ENCODE assay signal across 27 cellular contexts in the genomic region with DNA sequence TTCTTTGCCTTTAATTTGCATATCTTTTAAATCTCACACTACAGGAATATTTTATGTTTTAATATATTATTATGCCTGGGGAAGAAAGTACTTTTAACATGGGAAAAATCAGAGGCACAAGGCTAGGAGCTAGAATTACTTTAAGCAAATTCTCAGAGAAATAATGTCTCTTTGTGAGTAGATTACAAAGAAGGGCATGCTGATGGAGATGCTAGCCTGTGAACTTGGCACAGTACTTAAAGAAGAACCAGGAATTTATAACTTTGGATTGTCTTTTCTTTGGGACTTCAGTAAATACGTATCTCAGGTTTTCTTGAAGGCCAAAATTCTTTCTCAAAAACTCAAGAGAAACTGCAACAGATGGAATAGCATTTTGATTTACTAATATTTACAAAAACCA.
"Had no signal": no experiment of that assay in that cellular context is flagged by ENCODE, and none has a peak within 500 bp of the region (broad histone marks: within the 10 kb centered on the region; RNA-seq: fewer than 3 reads in every experiment).

No MANE protein-coding gene starts in this region.

- H3K9me3 ChIP-seq: gastrocnemius medialis, left ventricle myocardium inferior, pancreas, prostate gland, sigmoid colon, stomach, thoracic aorta, transverse colon had no signal

- H3K4me1 ChIP-seq: pancreas, prostate gland, sigmoid colon, transverse colon had no signal

- H3K36me3 ChIP-seq: gastrocnemius medialis, left ventricle myocardium inferior, pancreas, prostate gland, sigmoid colon, thoracic aorta, transverse colon had no signal

- H3K4me1 Mint-ChIP-seq: central memory CD8-positive, alpha-beta T cell had no signal

- H3K4me3 ChIP-seq: gastrocnemius medialis, hepatocyte, left ventricle myocardium inferior, lung, pancreas, prostate gland, sigmoid colon, skin epidermis, stomach, thoracic aorta, transverse colon had no signal

- H3K27ac Mint-ChIP-seq: naive thymus-derived CD8-positive, alpha-beta T cell had no signal

- ATAC-seq: esophagus mucosa; gastrocnemius medialis; left cardiac atrium; naive thymus-derived CD8-positive, alpha-beta T cell; pancreas had no signal

- H3K9me3 Mint-ChIP-seq: central memory CD8-positive, alpha-beta T cell; naive thymus-derived CD8-positive, alpha-beta T cell had no signal

- H3K4me2 ChIP-seq: hepatocyte had no signal

- H3K27me3 ChIP-seq: dorsolateral prefrontal cortex, gastrocnemius medialis, hepatocyte, pancreas, sigmoid colon, stomach, transverse colon had no signal

- H2AFZ ChIP-seq: hepatocyte had no signal

- H3K27ac ChIP-seq: hepatocyte, left ventricle myocardium inferior, pancreas, prostate gland, sigmoid colon, skin epidermis, stomach, thoracic aorta, transverse colon had no signal

- DNase-seq: cortex of kidney; dorsolateral prefrontal cortex; effector CD8-positive, alpha-beta T cell; gastrocnemius medialis; glutamatergic neuron; kidney; left cardiac atrium; left ventricle myocardium inferior; naive thymus-derived CD8-positive, alpha-beta T cell; nucleus accumbens; pancreas; retina; sigmoid colon; stimulated activated CD4-positive, alpha-beta T cell treated with anti-CD3 and anti-CD28 coated beads, Interleukin-2, amount 100 ng/mL, for 24 hours; stimulated activated CD4-positive, alpha-beta T cell treated with anti-CD3 and anti-CD28 coated beads, Interleukin-4, amount 100 ng/mL, for 4 hours; stimulated activated naive CD4-positive, alpha-beta T cell; stomach; substantia nigra; transverse colon had no signal

- H3K4me3 Mint-ChIP-seq: central memory CD8-positive, alpha-beta T cell; naive thymus-derived CD8-positive, alpha-beta T cell; neural crest cell had no signal

- H3K79me2 ChIP-seq: hepatocyte had no signal

- H3K27me3 Mint-ChIP-seq: central memory CD8-positive, alpha-beta T cell; naive thymus-derived CD8-positive, alpha-beta T cell had no signal
